10 cellular contexts compared by ENCODE assay signal in the genomic region with DNA sequence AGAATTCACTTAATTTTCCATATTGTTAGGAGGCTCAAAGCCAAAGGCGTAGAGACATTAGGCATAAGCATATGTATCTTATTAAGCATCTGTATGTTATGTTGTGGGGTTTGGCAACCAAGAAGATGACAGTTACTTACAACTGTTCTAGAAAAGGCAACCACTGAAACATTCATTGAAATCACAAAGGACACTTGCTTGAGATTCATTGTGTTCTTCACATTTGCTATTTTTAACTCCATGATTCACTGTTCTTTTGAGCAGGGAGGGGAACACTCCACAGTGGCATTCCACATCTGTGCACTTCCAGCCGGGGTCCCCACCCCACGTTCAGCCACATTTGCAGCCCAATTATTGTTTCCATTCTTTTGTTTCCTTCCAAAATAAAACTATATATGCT.
A peak's percentile ranks its signal among the peaks of the same experiment; 100 is the strongest.
DNase-seq lines count a peak whose midpoint lies in the region; ATAC-seq and TF ChIP-seq lines count a peak whose summit lies in the region.
"Had no signal": no experiment of that assay in that cellular context is flagged by ENCODE, and none has a peak within 500 bp of the region (broad histone marks: within the 10 kb centered on the region; RNA-seq: fewer than 3 reads in every experiment).

No MANE protein-coding gene starts in this region.

- peak overlapping the region; percentile 54 for H3K27ac Mint-ChIP-seq in MCF 10A (ENCODE audit: low read depth, unreplicated experiment)
- peak overlapping the region in 3 of 9 donors; percentile 23 to 92 (median 88) for H3K27ac Mint-ChIP-seq in naive thymus-derived CD4-positive, alpha-beta T cell

- intact Hi-C loops in MCF 10A (cut with micrococcal nuclease) (loop anchor here (5.0 kb wide), 1 partner anchor 315 kb away; no protein-coding TSS in a partner anchor), breast epithelium (cut with DNase I; ENCODE audit: low total_unique reads) (no loop called here), body of pancreas (cut with DNase I) (no loop called here)
- intact Hi-C loops in naive thymus-derived CD4-positive, alpha-beta T cell (cut with micrococcal nuclease) = loop anchor here in 1 of 2 donors (2.0 to 10.0 kb wide), 4 partner anchors 70 to 872 kb away; a partner anchor contains a TSS

- no peaks in the 10 kb centered on the region for H3K27me3 ChIP-seq in breast epithelium
- no peaks in the 10 kb centered on the region for H3K27me3 ChIP-seq in SJSA1 (replicated peaks)
- H3K27me3 ChIP-seq in thymus (ENCODE audit: control insufficient read depth, insufficient read depth) = no peaks in the 10 kb centered on the region
- no peaks in the 10 kb centered on the region for H3K27me3 ChIP-seq in naive thymus-derived CD4-positive, alpha-beta T cell (ENCODE audit: control insufficient read depth in 2 of 2, insufficient read depth in 2 of 2, low read length in 2 of 2)
- H3K27me3 ChIP-seq in body of pancreas = no peaks in the 10 kb centered on the region
- H3K27me3 ChIP-seq: BLaER1 had no signal

- H3K36me3 Mint-ChIP-seq in MCF 10A (ENCODE audit: insufficient read depth, unreplicated experiment) = no peaks in the 10 kb centered on the region
- peaks cover 0 to 6% (median 0%) of the 10 kb centered on the region in 5 donors for H3K36me3 Mint-ChIP-seq in naive thymus-derived CD4-positive, alpha-beta T cell

- peaks cover 38% of the 10 kb centered on the region for H3K4me1 Mint-ChIP-seq in MCF 10A (ENCODE audit: insufficient read depth, unreplicated experiment)
- H3K4me1 Mint-ChIP-seq in naive thymus-derived CD4-positive, alpha-beta T cell = peaks cover 7 to 82% (median 32%) of the 10 kb centered on the region in 7 donors

- ATAC-seq in naive thymus-derived CD4-positive, alpha-beta T cell = no peak
- ATAC-seq in body of pancreas = no peak

- TF ChIP-seq POLR2A in breast epithelium (IDR thresholded peaks at IDR 0.05) (no peak), body of pancreas (IDR thresholded peaks at IDR 0.05) (no peak)

- CTCF ChIA-PET in MCF 10A (lab: Yijun Ruan, JAX) = interaction anchor here (0.6 to 1.0 kb wide), 6 partner anchors 9 to 352 kb away, joined by 3 read pairs; no protein-coding TSS in a partner anchor
- CTCF ChIA-PET in naive thymus-derived CD4-positive, alpha-beta T cell (lab: Charles Lee) = no interaction called here

- POLR2A ChIA-PET in MCF 10A (lab: Yijun Ruan, JAX) = interaction anchor here (0.6 to 1.6 kb wide), 4 partner anchors 10 to 220 kb away, joined by 3 read pairs; no protein-coding TSS in a partner anchor
- POLR2A ChIA-PET in naive thymus-derived CD4-positive, alpha-beta T cell (lab: Charles Lee) = no interaction called here

- H3K27ac ChIP-seq in breast epithelium = no peak overlapping the region
- H3K27ac ChIP-seq in SJSA1 = peak overlapping the region; percentile 82
- H3K27ac ChIP-seq in thymus (ENCODE audit: low read depth) = peak overlapping the region; percentile 77
- no peak overlapping the region for H3K27ac ChIP-seq in naive thymus-derived CD4-positive, alpha-beta T cell (ENCODE audit: low read depth, low read length)
- no peak overlapping the region for H3K27ac ChIP-seq in body of pancreas
- H3K27ac ChIP-seq: BLaER1 had no signal

- DNase-seq in MCF 10A (ENCODE audit: unreplicated experiment) = peak; percentile 38
- DNase-seq in breast epithelium (ENCODE audit: low spot score in 2 of 2) = no peak
- DNase-seq in SJSA1 (ENCODE audit: low read depth in 1 of 2, low spot score in 2 of 2) = peak in 1 of 2 experiments; percentile 70
- peak; percentile 73 for DNase-seq in fibroblast of pulmonary artery (ENCODE audit: low read depth)
- no peak for DNase-seq in stimulated activated naive CD4-positive, alpha-beta T cell (lab: John Stamatoyannopoulos, UW)
- DNase-seq in naive thymus-derived CD4-positive, alpha-beta T cell = no peak
- no peak for DNase-seq in body of pancreas
- DNase-seq: effector CD4-positive, alpha-beta T cell had no signal

- H3K9me3 Mint-ChIP-seq in MCF 10A (ENCODE audit: unreplicated experiment) = no peaks in the 10 kb centered on the region
- H3K9me3 Mint-ChIP-seq in naive thymus-derived CD4-positive, alpha-beta T cell = no peaks in the 10 kb centered on the region

- H3K27me3 Mint-ChIP-seq in MCF 10A (ENCODE audit: insufficient read depth, unreplicated experiment) = no peaks in the 10 kb centered on the region
- no peaks in the 10 kb centered on the region for H3K27me3 Mint-ChIP-seq in naive thymus-derived CD4-positive, alpha-beta T cell

- 95% methylated on average over 3 of the region's 3 CpGs for WGBS in thymus
- 66 to 69% methylated on average over 3 of the region's 3 CpGs for WGBS in body of pancreas, 2 donors

- TF ChIP-seq CTCF in MCF 10A (IDR thresholded peaks at IDR 0.05; ENCODE audit: unreplicated experiment) (no peak), breast epithelium (IDR thresholded peaks at IDR 0.05) (no peak), fibroblast of pulmonary artery (IDR thresholded peaks at IDR 0.05; ENCODE audit: low read length, missing control alignments) (no peak), body of pancreas (IDR thresholded peaks at IDR 0.05) (no peak)

- no TSS peak for BruUV-seq in MCF 10A (replicated peaks; lab: Mats Ljungman, UMichigan)

- H3K4me1 ChIP-seq in breast epithelium = no peaks in the 10 kb centered on the region
- peaks cover 29% of the 10 kb centered on the region for H3K4me1 ChIP-seq in SJSA1 (replicated peaks)
- H3K4me1 ChIP-seq in thymus (ENCODE audit: control insufficient read depth, insufficient read depth, low read length) = peaks cover 3% of the 10 kb centered on the region
- H3K4me1 ChIP-seq in naive thymus-derived CD4-positive, alpha-beta T cell (ENCODE audit: control insufficient read depth in 2 of 2, insufficient read depth in 2 of 2, low read length in 2 of 2) = no peaks in the 10 kb centered on the region
- no peaks in the 10 kb centered on the region for H3K4me1 ChIP-seq in body of pancreas

- no peak overlapping the region for H3K4me3 Mint-ChIP-seq in MCF 10A (ENCODE audit: unreplicated experiment)
- peak overlapping the region in 2 of 10 donors; percentile 14 to 73 for H3K4me3 Mint-ChIP-seq in naive thymus-derived CD4-positive, alpha-beta T cell

- H3K9me3 ChIP-seq in breast epithelium = no peaks in the 10 kb centered on the region
- no peaks in the 10 kb centered on the region for H3K9me3 ChIP-seq in SJSA1 (replicated peaks)
- H3K9me3 ChIP-seq in thymus (ENCODE audit: control insufficient read depth) = no peaks in the 10 kb centered on the region
- H3K9me3 ChIP-seq in naive thymus-derived CD4-positive, alpha-beta T cell (ENCODE audit: control insufficient read depth in 2 of 3, low read length in 3 of 3) = no peaks in the 10 kb centered on the region
- no peaks in the 10 kb centered on the region for H3K9me3 ChIP-seq in body of pancreas
- H3K9me3 ChIP-seq: BLaER1 had no signal

- no peaks in the 10 kb centered on the region for H3K36me3 ChIP-seq in breast epithelium
- H3K36me3 ChIP-seq in SJSA1 = peaks cover 7% of the 10 kb centered on the region
- no peaks in the 10 kb centered on the region for H3K36me3 ChIP-seq in thymus (ENCODE audit: control insufficient read depth, insufficient read depth)
- H3K36me3 ChIP-seq in naive thymus-derived CD4-positive, alpha-beta T cell (ENCODE audit: control insufficient read depth in 2 of 3, insufficient read depth in 3 of 3, low read length in 3 of 3) = no peaks in the 10 kb centered on the region
- H3K36me3 ChIP-seq in body of pancreas (replicated peaks in 1 of 2; ENCODE audit: insufficient read depth in 1 of 2, low read depth in 2 of 2) = no peaks in the 10 kb centered on the region
- H3K36me3 ChIP-seq: BLaER1 had no signal

- H3K4me3 ChIP-seq in breast epithelium (no peak overlapping the region), SJSA1 (no peak overlapping the region), fibroblast of pulmonary artery (replicated peaks; ENCODE audit: low read depth, low read length) (no peak overlapping the region), thymus (ENCODE audit: low read length) (no peak overlapping the region), body of pancreas (no peak overlapping the region)
- H3K4me3 ChIP-seq in naive thymus-derived CD4-positive, alpha-beta T cell (ENCODE audit: low read length) = no peak overlapping the region
- H3K4me3 ChIP-seq: BLaER1 had no signal

Comparison
In these comparisons a context has a peak if more than half of its experiments do, and no peak if none do; other contexts are left out.
1. DNase-seq: peak in MCF 10A (single experiment) and fibroblast of pulmonary artery (single experiment); none in breast epithelium (0 of 2), stimulated activated naive CD4-positive, alpha-beta T cell (0 of 6), naive thymus-derived CD4-positive, alpha-beta T cell (0 of 9) and body of pancreas (0 of 4).
2. H3K27ac ChIP-seq: peak in SJSA1 (single experiment) and thymus (single experiment); none in breast epithelium (0 of 2), naive thymus-derived CD4-positive, alpha-beta T cell (single experiment) and body of pancreas (0 of 4).